In the genomic region with DNA sequence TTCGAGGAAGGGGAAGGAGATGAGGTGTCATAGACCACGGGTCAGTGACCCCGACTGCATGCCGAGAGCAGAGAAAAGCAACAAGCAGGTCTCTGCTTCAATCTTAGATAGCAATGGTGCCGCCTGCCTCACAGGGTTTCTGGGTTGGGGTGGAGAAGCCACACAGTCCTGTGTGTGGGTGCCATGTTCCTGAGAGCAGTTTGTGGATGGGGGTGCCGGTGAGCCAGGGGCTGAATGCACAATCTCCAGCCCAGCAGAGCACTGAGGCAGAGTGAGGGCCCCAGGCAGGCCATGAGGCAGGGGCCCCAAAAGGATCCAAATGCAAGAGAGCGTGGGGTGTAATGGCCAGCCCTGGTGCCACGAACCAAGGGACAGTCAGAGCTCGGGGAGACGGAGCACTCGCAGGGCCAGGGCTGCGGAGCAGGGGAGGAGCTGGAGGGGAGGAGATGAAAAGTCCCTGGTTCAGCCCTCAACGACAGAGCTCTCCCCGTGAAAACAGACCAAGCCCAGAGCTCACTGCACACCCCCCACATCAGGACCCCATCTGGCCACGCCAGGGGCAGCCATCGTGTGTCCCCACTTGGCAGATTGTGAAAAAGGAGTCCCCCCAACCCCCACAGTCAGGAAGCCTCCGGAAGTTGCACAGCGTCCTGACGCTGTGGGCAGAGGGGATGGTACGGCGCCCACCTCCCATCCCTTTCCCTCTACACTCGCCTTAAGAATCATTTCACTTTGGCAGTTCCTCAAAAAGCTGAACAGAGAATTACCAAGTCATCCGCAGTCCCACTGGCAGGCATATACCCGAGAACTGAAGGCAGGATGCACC, we compare ENCODE assay signal across 16 cellular contexts. TPM values are rescaled to one million over a fixed set of nuclear protein-coding genes. Genes with fewer than 3 reads are reported as not detected.
DNase-seq lines count a peak whose midpoint lies in the region; ATAC-seq and TF ChIP-seq lines count a peak whose summit lies in the region.
"Had no signal": no experiment of that assay in that cellular context is flagged by ENCODE, and none has a peak within 500 bp of the region (broad histone marks: within the 10 kb centered on the region; RNA-seq: fewer than 3 reads in every experiment).

No MANE protein-coding gene starts in this region.

- peak overlapping the region; percentile 28 for H3K27ac Mint-ChIP-seq in dendritic cell treated with granulocyte-macrophage colony-stimulating factor and Interleukin-4, amounts not matched to agents 40 ng/mL and 50 ng/mL, for 4 days

- no peaks in the 10 kb centered on the region for H3K9me3 ChIP-seq in osteoblast (ENCODE audit: low read depth, low read length)
- H3K9me3 ChIP-seq in prostate gland, result no peaks in the 10 kb centered on the region
- H3K9me3 ChIP-seq: BLaER1 had no signal

- H3K36me3 ChIP-seq in osteoblast (ENCODE audit: insufficient read depth, low read length) (no peaks in the 10 kb centered on the region), prostate gland (no peaks in the 10 kb centered on the region)
- H3K36me3 ChIP-seq: BLaER1 had no signal

- H3K4me3 Mint-ChIP-seq in dendritic cell treated with granulocyte-macrophage colony-stimulating factor and Interleukin-4, amounts not matched to agents 40 ng/mL and 50 ng/mL, for 4 days, result no peak overlapping the region

- TF ChIP-seq POLR2A in prostate gland (IDR thresholded peaks at IDR 0.05), result no peak

- no peak overlapping the region for H3K4me3 ChIP-seq in osteoblast (ENCODE audit: insufficient read depth, low read length)
- no peak overlapping the region for H3K4me3 ChIP-seq in prostate gland
- H3K4me3 ChIP-seq: BLaER1 had no signal

- no peak overlapping the region for H3K4me2 ChIP-seq in osteoblast (ENCODE audit: insufficient read depth, low read length)

- no peaks in the 10 kb centered on the region for H3K9me3 Mint-ChIP-seq in dendritic cell treated with granulocyte-macrophage colony-stimulating factor and Interleukin-4, amounts not matched to agents 40 ng/mL and 50 ng/mL, for 4 days

- H3K79me2 ChIP-seq in osteoblast (ENCODE audit: insufficient read depth, low read length), result no peaks in the 10 kb centered on the region

- 88% methylated on average over 23 of the region's 24 CpGs for WGBS in prostate gland

- peaks cover 29% of the 10 kb centered on the region for H3K4me1 Mint-ChIP-seq in dendritic cell treated with granulocyte-macrophage colony-stimulating factor and Interleukin-4, amounts not matched to agents 40 ng/mL and 50 ng/mL, for 4 days (ENCODE audit: low read depth)

- no peaks in the 10 kb centered on the region for H3K4me1 ChIP-seq in osteoblast (ENCODE audit: insufficient read depth, low read length)
- no peaks in the 10 kb centered on the region for H3K4me1 ChIP-seq in prostate gland (replicated peaks)

- ATAC-seq in sciatic nerve (no peak), HG03521 (IDR thresholded peaks at IDR 0.05; ENCODE audit: unreplicated experiment) (no peak)

- H3K27me3 Mint-ChIP-seq in dendritic cell treated with granulocyte-macrophage colony-stimulating factor and Interleukin-4, amounts not matched to agents 40 ng/mL and 50 ng/mL, for 4 days, result peaks cover 74% of the 10 kb centered on the region

- intact Hi-C loops in dendritic cell treated with granulocyte-macrophage colony-stimulating factor and Interleukin-4, amounts not matched to agents 40 ng/mL and 50 ng/mL, for 4 days (cut with micrococcal nuclease), result no loop called here
- intact Hi-C loops in prostate gland (cut with DNase I), result no loop called here
- intact Hi-C loops in sciatic nerve (cut with DNase I), result no loop called here

- H3K27me3 ChIP-seq in osteoblast (ENCODE audit: insufficient read depth, low read length) (peaks cover 8% of the 10 kb centered on the region), prostate gland (replicated peaks; ENCODE audit: insufficient read depth) (no peaks in the 10 kb centered on the region)

- no peaks in the 10 kb centered on the region for H3K36me3 Mint-ChIP-seq in dendritic cell treated with granulocyte-macrophage colony-stimulating factor and Interleukin-4, amounts not matched to agents 40 ng/mL and 50 ng/mL, for 4 days (ENCODE audit: low read depth)

- peak; percentile 57 for DNase-seq in CD1c-positive myeloid dendritic cell (ENCODE audit: extremely low spot score)
- peak; percentile 45 for DNase-seq in MV-4-11 (lab: John Stamatoyannopoulos, UW)
- peak; percentile 80 for DNase-seq in osteoblast (ENCODE audit: insufficient read length, low spot score, missing footprints)
- no peak for DNase-seq in prostate gland (ENCODE audit: low spot score)
- no peak for DNase-seq in sciatic nerve (ENCODE audit: low spot score)
- DNase-seq in NCI-H2227 (lab: John Stamatoyannopoulos, UW; ENCODE audit: unreplicated experiment), result no peak
- DNase-seq: DMS79, GOT3, KBM-7, NCI-H1105, NCI-H1694, NCI-H2227 treated with DMSO at 0.1 percent for 48 hours, NCI-H524 had no signal

- no peak overlapping the region for H2AFZ ChIP-seq in osteoblast (ENCODE audit: low read length)

- H3K27ac ChIP-seq in osteoblast (ENCODE audit: low read depth, low read length), result no peak overlapping the region
- H3K27ac ChIP-seq in prostate gland, result no peak overlapping the region
- H3K27ac ChIP-seq: BLaER1 had no signal

- no peaks in the 10 kb centered on the region for H4K20me1 ChIP-seq in osteoblast (ENCODE audit: insufficient read depth, low read length)
- H4K20me1 ChIP-seq: BLaER1 had no signal

- no peak for TF ChIP-seq CTCF in osteoblast (IDR thresholded peaks at IDR 0.05; ENCODE audit: extremely low read depth, low read depth, low read length)
- TF ChIP-seq CTCF in prostate gland (IDR thresholded peaks at IDR 0.05), result no peak

RNA-seq across cellular contexts. Expression of a gene that starts 19.9 kb away (rescaled TPM):
- total RNA-seq in osteoblast (8.5 and 15.6 TPM in 2 replicates), prostate gland (10 to 100 TPM in 1 of 2 donors, 1 to 10 TPM in 1; 3.6 to 12.8 TPM), sciatic nerve (101 TPM)

RNA-seq across cellular contexts. Expression of a gene that starts 48.4 kb away (rescaled TPM):
- 48.9 and 50.7 TPM in 2 replicates for total RNA-seq in osteoblast
- total RNA-seq in prostate gland, result 10 to 100 TPM; 46.4 to 53.7 TPM
- total RNA-seq in sciatic nerve, result 48.5 TPM

RNA-seq across cellular contexts. Expression of a gene that starts 50.0 kb away (rescaled TPM):
- total RNA-seq in osteoblast, result 0.59 and 0.72 TPM in 2 replicates
- not detected for total RNA-seq in prostate gland
- total RNA-seq in sciatic nerve, result 3.9 TPM

Comparison
In these comparisons a context has a peak if more than half of its experiments do, and no peak if none do; other contexts are left out.
1. DNase-seq: peak in CD1c-positive myeloid dendritic cell (single experiment), MV-4-11 (single experiment) and osteoblast (single experiment); none in prostate gland (single experiment), sciatic nerve (single experiment) and NCI-H2227 (single experiment).